In genomic region chr7:101474178-101474577, GRCh38 we compare ENCODE assay signal across 36 cellular contexts.
"Had no signal": no experiment of that assay in that cellular context is flagged by ENCODE, and none has a peak within 500 bp of the region (broad histone marks: within the 10 kb centered on the region; RNA-seq: fewer than 3 reads in every experiment).

No MANE protein-coding gene starts in this region.

- H3K27me3 ChIP-seq: adrenal gland, body of pancreas, brain microvascular endothelial cell, breast epithelium had no signal

- H3K4me1 ChIP-seq: adrenal gland, body of pancreas, breast epithelium had no signal

- ATAC-seq: activated CD4-positive, alpha-beta T cell treated with anti-CD3 and anti-CD28 coated beads for 36 hours; activated CD4-positive, CD25-positive, alpha-beta regulatory T cell treated with anti-CD3 and anti-CD28 coated beads, Interleukin-2, amount 50 U/mL, for 24 hours; activated CD8-positive, alpha-beta memory T cell treated with anti-CD3 and anti-CD28 coated beads, Interleukin-2, amount 10 ng/mL, durations not matched to agents 7 days and 5 days; activated CD8-positive, alpha-beta T cell treated with anti-CD3 and anti-CD28 coated beads, Interleukin-2, amount 10 ng/mL, durations not matched to agents 7 days and 5 days; activated naive CD4-positive, alpha-beta T cell treated with anti-CD3 and anti-CD28 coated beads, Interleukin-2, amount 50 U/mL, for 72 hours; activated T-helper 17 cell treated with anti-CD3 and anti-CD28 coated beads, Interleukin-2, amount 50 U/mL, for 72 hours; body of pancreas had no signal

- H3K27ac ChIP-seq: adrenal gland, body of pancreas, brain microvascular endothelial cell, breast epithelium, VCaP had no signal

- FAIRE-seq: astrocyte, TTC549 had no signal

- H3K9me3 ChIP-seq: body of pancreas had no signal

- H3K4me3 ChIP-seq: adrenal gland, body of pancreas, breast epithelium had no signal

- DNase-seq: activated CD4-positive, alpha-beta memory T cell treated with anti-CD3 and anti-CD28 coated beads, Interleukin-2, amount 10 ng/mL, durations not matched to agents 7 days and 5 days; activated CD4-positive, alpha-beta T cell treated with anti-CD3 and anti-CD28 coated beads for 1 hour; activated CD4-positive, alpha-beta T cell treated with anti-CD3 and anti-CD28 coated beads for 36 hours; activated CD4-positive, alpha-beta T cell treated with anti-CD3 and anti-CD28 coated beads for 48 hours; activated CD4-positive, alpha-beta T cell treated with anti-CD3 and anti-CD28 coated beads, Interleukin-2, amount 10 ng/mL, durations not matched to agents 7 days and 5 days; activated CD4-positive, alpha-beta T cell treated with anti-CD3 and anti-CD28 coated beads, Interleukin-2, amount 50 U/mL, for 48 hours; activated CD4-positive, CD25-positive, alpha-beta regulatory T cell; activated CD8-positive, alpha-beta memory T cell treated with anti-CD3 and anti-CD28 coated beads for 24 hours; activated CD8-positive, alpha-beta memory T cell treated with anti-CD3 and anti-CD28 coated beads, Interleukin-2, amount 10 ng/mL, durations not matched to agents 7 days and 5 days; activated CD8-positive, alpha-beta memory T cell treated with anti-CD3 and anti-CD28 coated beads, Interleukin-2, amount 50 U/mL, for 48 hours; activated CD8-positive, alpha-beta T cell treated with anti-CD3 and anti-CD28 coated beads, Interleukin-2, amount 10 ng/mL, durations not matched to agents 7 days and 5 days; activated effector memory CD4-positive, alpha-beta T cell treated with anti-CD3 and anti-CD28 coated beads, Interleukin-2, amount 50 U/mL, for 16 hours; activated gamma-delta T cell treated with Interleukin-2 at 50 U/mL for 16 hours; activated naive CD4-positive, alpha-beta T cell; activated naive CD4-positive, alpha-beta T cell treated with anti-CD3 and anti-CD28 coated beads for 36 hours; activated naive CD4-positive, alpha-beta T cell treated with anti-CD3 and anti-CD28 coated beads, Interleukin-2, amount 50 U/mL, for 16 hours; activated naive CD8-positive, alpha-beta T cell treated with anti-CD3 and anti-CD28 coated beads for 36 hours; activated T-cell treated with anti-CD3 and anti-CD28 coated beads, Interleukin-2, amount 50 U/mL, for 24 hours; activated T-cell treated with anti-CD3 and anti-CD28 coated beads, Interleukin-2, amount 50 U/mL, for 48 hours; adrenal gland; amniotic stem cell; body of pancreas; brain microvascular endothelial cell; central memory CD4-positive, alpha-beta T cell; T-helper 1 cell; T-helper 2 cell; T-helper 9 cell had no signal

- H3K4me1 Mint-ChIP-seq: activated CD4-positive, alpha-beta memory T cell treated with anti-CD3 and anti-CD28 coated beads, Interleukin-2, amount 10 ng/mL, durations not matched to agents 7 days and 5 days; activated CD4-positive, alpha-beta T cell treated with anti-CD3 and anti-CD28 coated beads for 36 hours; activated CD4-positive, alpha-beta T cell treated with anti-CD3 and anti-CD28 coated beads, Interleukin-2, amount 10 ng/mL, durations not matched to agents 7 days and 5 days; activated CD8-positive, alpha-beta memory T cell treated with anti-CD3 and anti-CD28 coated beads, Interleukin-2, amount 10 ng/mL, durations not matched to agents 7 days and 5 days; activated naive CD8-positive, alpha-beta T cell treated with anti-CD3 and anti-CD28 coated beads for 36 hours; activated T-helper 17 cell treated with anti-CD3 and anti-CD28 coated beads, Interleukin-2, amount 50 U/mL, for 72 hours had no signal

- H3K36me3 ChIP-seq: adrenal gland, brain microvascular endothelial cell, breast epithelium had no signal

- H3K4me3 Mint-ChIP-seq: activated CD4-positive, alpha-beta memory T cell treated with anti-CD3 and anti-CD28 coated beads, Interleukin-2, amount 10 ng/mL, durations not matched to agents 7 days and 5 days; activated CD4-positive, alpha-beta T cell treated with anti-CD3 and anti-CD28 coated beads for 36 hours; activated CD4-positive, alpha-beta T cell treated with anti-CD3 and anti-CD28 coated beads, Interleukin-2, amount 10 ng/mL, durations not matched to agents 7 days and 5 days; activated CD8-positive, alpha-beta memory T cell treated with anti-CD3 and anti-CD28 coated beads, Interleukin-2, amount 10 ng/mL, durations not matched to agents 7 days and 5 days; activated CD8-positive, alpha-beta T cell treated with anti-CD3 and anti-CD28 coated beads, Interleukin-2, amount 10 ng/mL, durations not matched to agents 7 days and 5 days; activated naive CD4-positive, alpha-beta T cell treated with anti-CD3 and anti-CD28 coated beads for 36 hours; activated naive CD8-positive, alpha-beta T cell treated with anti-CD3 and anti-CD28 coated beads for 36 hours; activated T-cell treated with anti-CD3 and anti-CD28 coated beads, Interleukin-2, amount 50 U/mL, for 24 hours; activated T-helper 17 cell treated with anti-CD3 and anti-CD28 coated beads, Interleukin-2, amount 50 U/mL, for 72 hours; T-helper 1 cell treated with Interleukin-12 subunit alpha and Interleukin-12 subunit beta and Interleukin-4 antibody, amounts not matched to agents 30 μg/mL and 1 μg/mL, for 36 hours; T-helper 2 cell treated with Interferon-gamma antibody and Interleukin-4, amounts not matched to agents 5 μg/mL and 100 μg/mL, for 36 hours had no signal

- H3K27ac Mint-ChIP-seq: activated CD4-positive, alpha-beta memory T cell treated with anti-CD3 and anti-CD28 coated beads, Interleukin-2, amount 10 ng/mL, durations not matched to agents 7 days and 5 days; activated CD4-positive, alpha-beta T cell treated with anti-CD3 and anti-CD28 coated beads for 36 hours; activated CD4-positive, alpha-beta T cell treated with anti-CD3 and anti-CD28 coated beads, Interleukin-2, amount 10 ng/mL, durations not matched to agents 7 days and 5 days; activated CD8-positive, alpha-beta memory T cell treated with anti-CD3 and anti-CD28 coated beads, Interleukin-2, amount 10 ng/mL, durations not matched to agents 7 days and 5 days; activated CD8-positive, alpha-beta T cell treated with anti-CD3 and anti-CD28 coated beads, Interleukin-2, amount 10 ng/mL, durations not matched to agents 7 days and 5 days; activated naive CD4-positive, alpha-beta T cell treated with anti-CD3 and anti-CD28 coated beads for 36 hours; activated naive CD4-positive, alpha-beta T cell treated with anti-CD3 and anti-CD28 coated beads, Interleukin-2, amount 50 U/mL, for 72 hours; activated naive CD8-positive, alpha-beta T cell treated with anti-CD3 and anti-CD28 coated beads for 36 hours; activated T-cell treated with anti-CD3 and anti-CD28 coated beads, Interleukin-2, amount 50 U/mL, for 24 hours; activated T-helper 17 cell treated with anti-CD3 and anti-CD28 coated beads, Interleukin-2, amount 50 U/mL, for 72 hours; T-helper 1 cell treated with Interleukin-12 subunit alpha and Interleukin-12 subunit beta and Interleukin-4 antibody, amounts not matched to agents 30 μg/mL and 1 μg/mL, for 36 hours; T-helper 2 cell treated with Interferon-gamma antibody and Interleukin-4, amounts not matched to agents 5 μg/mL and 100 μg/mL, for 36 hours had no signal
